ENCODE assay signal across 20 cellular contexts in genomic region chr6:41088451-41088850, GRCh38. TPM values are rescaled to one million over a fixed set of nuclear protein-coding genes. Genes with fewer than 3 reads are reported as not detected.
"Had no signal": no experiment of that assay in that cellular context is flagged by ENCODE, and none has a peak within 500 bp of the region (broad histone marks: within the 10 kb centered on the region; RNA-seq: fewer than 3 reads in every experiment).

No MANE protein-coding gene starts in this region.

- ATAC-seq: activated T-cell treated with anti-CD3 and anti-CD28 coated beads, Interleukin-2, amount 50 U/mL, for 72 hours; left lung; stimulated activated naive CD8-positive, alpha-beta T cell treated with anti-CD3 and anti-CD28 coated beads, Interleukin-15, amount 100 ng/mL, for 72 hours had no signal

- H3K27me3 ChIP-seq: left lung, ovary, sigmoid colon, upper lobe of left lung had no signal

- DNase-seq: activated CD4-positive, alpha-beta T cell treated with anti-CD3 and anti-CD28 coated beads, Interleukin-2, amount 10 ng/mL, durations not matched to agents 7 days and 5 days; activated CD4-positive, CD25-positive, alpha-beta regulatory T cell; activated CD8-positive, alpha-beta memory T cell treated with anti-CD3 and anti-CD28 coated beads, Interleukin-2, amount 50 U/mL, for 48 hours; activated T-cell treated with anti-CD3 and anti-CD28 coated beads, Interleukin-2, amount 50 U/mL, for 72 hours; aorta; hypothalamus; immature natural killer cell; left lung; ovary; sigmoid colon; stimulated activated CD4-positive, alpha-beta T cell treated with anti-CD3 and anti-CD28 coated beads, Interleukin-1b, Interleukin-23, amount 100 ng/mL, for 48 hours; stimulated activated naive CD8-positive, alpha-beta T cell treated with anti-CD3 and anti-CD28 coated beads, Interleukin-15, amount 100 ng/mL, for 72 hours; T-helper 2 cell; upper lobe of left lung had no signal

- H3K4me1 ChIP-seq: left lung, sigmoid colon, upper lobe of left lung had no signal

- H3K36me3 ChIP-seq: ovary had no signal

- H3K9me3 ChIP-seq: left lung, ovary, sigmoid colon, upper lobe of left lung had no signal

- H3K4me3 ChIP-seq: left lung, ovary, sigmoid colon, upper lobe of left lung had no signal

- H3K27ac ChIP-seq: left lung, ovary, sigmoid colon, upper lobe of left lung had no signal

RNA-seq across cellular contexts. Expression of gene APOBEC2, which starts 35.4 kb away (rescaled TPM):
- total RNA-seq: activated CD4-positive, alpha-beta T cell treated with anti-CD3 and anti-CD28 coated beads, Interleukin-2, amount 10 ng/mL, durations not matched to agents 7 days and 5 days; activated T-cell treated with anti-CD3 and anti-CD28 coated beads, Interleukin-2, amount 50 U/mL, for 72 hours; aorta; glomerular endothelial cell; mesenteric fat pad; ovary; pulmonary artery endothelial cell; temporal lobe; upper lobe of left lung had no signal
- polyA plus RNA-seq: aorta, neural cell had no signal

RNA-seq across cellular contexts. Expression of gene TSPO2, which starts 46.2 kb away (rescaled TPM):
- total RNA-seq: activated CD4-positive, alpha-beta T cell treated with anti-CD3 and anti-CD28 coated beads, Interleukin-2, amount 10 ng/mL, durations not matched to agents 7 days and 5 days; activated T-cell treated with anti-CD3 and anti-CD28 coated beads, Interleukin-2, amount 50 U/mL, for 72 hours; aorta; cardiac septum; glomerular endothelial cell; left lung; mesenteric fat pad; ovary; pulmonary artery endothelial cell; sigmoid colon; temporal lobe; upper lobe of left lung had no signal
- polyA plus RNA-seq: aorta, immature natural killer cell, neural cell, ovary had no signal

RNA-seq across cellular contexts. Expression of gene UNC5CL, which starts 49.4 kb away (rescaled TPM):
- total RNA-seq: glomerular endothelial cell had no signal
